Comparison of ENCODE assay signal across 33 cellular contexts in genomic region chr17:33416131-33416530, GRCh38.
"Had no signal": no experiment of that assay in that cellular context is flagged by ENCODE, and none has a peak within 500 bp of the region (broad histone marks: within the 10 kb centered on the region; RNA-seq: fewer than 3 reads in every experiment).

No MANE protein-coding gene starts in this region.

- DNase-seq: activated CD4-positive, alpha-beta T cell treated with anti-CD3 and anti-CD28 coated beads, Interleukin-2, amount 10 ng/mL, durations not matched to agents 24 days and 14 days; activated CD4-positive, alpha-beta T cell treated with anti-CD3 and anti-CD28 coated beads, Interleukin-2, amount 50 U/mL, for 4 hours; activated CD8-positive, alpha-beta memory T cell treated with anti-CD3 and anti-CD28 coated beads, Interleukin-2, amount 10 ng/mL, durations not matched to agents 7 days and 5 days; activated CD8-positive, alpha-beta memory T cell treated with anti-CD3 and anti-CD28 coated beads, Interleukin-2, amount 50 U/mL, for 48 hours; activated effector memory CD4-positive, alpha-beta T cell treated with Interleukin-2 at 50 U/mL for 16 hours; activated naive CD4-positive, alpha-beta T cell treated with anti-CD3 and anti-CD28 coated beads, Interleukin-2, amount 10 ng/mL, durations not matched to agents 7 days and 5 days; activated naive CD8-positive, alpha-beta T cell treated with anti-CD3 and anti-CD28 coated beads, Interleukin-2, amount 50 U/mL, for 24 hours; activated T-cell treated with anti-CD3 and anti-CD28 coated beads, Interleukin-2, amount 50 U/mL, for 48 hours; anterior cingulate cortex; caudate nucleus; cerebellar nuclear complex; KG1; MM.1S; NCI-H1092 treated with DMSO at 0.1 percent for 48 hours; NCI-H1417; NCI-H146; NCI-H187; NCI-H2029 treated with DMSO at 0.1 percent for 48 hours; NCI-H2107; NCI-H2171; NCI-H510A treated with DMSO at 0.1 percent for 48 hours; NCI-H526 treated with DMSO at 0.1 percent for 48 hours; NCI-H82; PC-3; Peyer's patch; RPMI8226; SHP77 treated with DMSO at 0.1 percent for 48 hours; SK-N-SH had no signal

- H3K4me1 Mint-ChIP-seq: activated CD4-positive, alpha-beta T cell treated with anti-CD3 and anti-CD28 coated beads, Interleukin-2, amount 10 ng/mL, durations not matched to agents 24 days and 14 days; activated CD8-positive, alpha-beta memory T cell treated with anti-CD3 and anti-CD28 coated beads, Interleukin-2, amount 10 ng/mL, durations not matched to agents 7 days and 5 days; activated naive CD4-positive, alpha-beta T cell treated with anti-CD3 and anti-CD28 coated beads, Interleukin-2, amount 10 ng/mL, durations not matched to agents 7 days and 5 days; activated naive CD8-positive, alpha-beta T cell treated with anti-CD3 and anti-CD28 coated beads, Interleukin-2, amount 50 U/mL, for 24 hours had no signal

- H3K4me3 Mint-ChIP-seq: activated CD4-positive, alpha-beta T cell treated with anti-CD3 and anti-CD28 coated beads, Interleukin-2, amount 10 ng/mL, durations not matched to agents 24 days and 14 days; activated CD8-positive, alpha-beta memory T cell treated with anti-CD3 and anti-CD28 coated beads, Interleukin-2, amount 10 ng/mL, durations not matched to agents 7 days and 5 days; activated naive CD4-positive, alpha-beta T cell treated with anti-CD3 and anti-CD28 coated beads, Interleukin-2, amount 10 ng/mL, durations not matched to agents 7 days and 5 days; activated naive CD8-positive, alpha-beta T cell; activated naive CD8-positive, alpha-beta T cell treated with anti-CD3 and anti-CD28 coated beads, Interleukin-2, amount 50 U/mL, for 24 hours; brain; T-helper 1 cell treated with Interleukin-12 subunit alpha and Interleukin-12 subunit beta and Interleukin-4 antibody, amounts not matched to agents 30 μg/mL and 1 μg/mL, for 36 hours; T-helper 2 cell treated with Interferon-gamma antibody and Interleukin-4, amounts not matched to agents 5 μg/mL and 100 μg/mL, for 36 hours had no signal

- H3K27me3 Mint-ChIP-seq: activated CD4-positive, alpha-beta T cell treated with anti-CD3 and anti-CD28 coated beads, Interleukin-2, amount 10 ng/mL, durations not matched to agents 24 days and 14 days; activated CD8-positive, alpha-beta memory T cell treated with anti-CD3 and anti-CD28 coated beads, Interleukin-2, amount 10 ng/mL, durations not matched to agents 7 days and 5 days; activated naive CD4-positive, alpha-beta T cell treated with anti-CD3 and anti-CD28 coated beads, Interleukin-2, amount 10 ng/mL, durations not matched to agents 7 days and 5 days had no signal

- H3K27ac Mint-ChIP-seq: activated CD4-positive, alpha-beta T cell treated with anti-CD3 and anti-CD28 coated beads, Interleukin-2, amount 10 ng/mL, durations not matched to agents 24 days and 14 days; activated CD8-positive, alpha-beta memory T cell treated with anti-CD3 and anti-CD28 coated beads, Interleukin-2, amount 10 ng/mL, durations not matched to agents 7 days and 5 days; activated naive CD4-positive, alpha-beta T cell treated with anti-CD3 and anti-CD28 coated beads, Interleukin-2, amount 10 ng/mL, durations not matched to agents 7 days and 5 days; activated naive CD8-positive, alpha-beta T cell; activated naive CD8-positive, alpha-beta T cell treated with anti-CD3 and anti-CD28 coated beads, Interleukin-2, amount 50 U/mL, for 24 hours; brain; T-helper 1 cell treated with Interleukin-12 subunit alpha and Interleukin-12 subunit beta and Interleukin-4 antibody, amounts not matched to agents 30 μg/mL and 1 μg/mL, for 36 hours; T-helper 2 cell treated with Interferon-gamma antibody and Interleukin-4, amounts not matched to agents 5 μg/mL and 100 μg/mL, for 36 hours had no signal

- H3K36me3 Mint-ChIP-seq: activated CD8-positive, alpha-beta memory T cell treated with anti-CD3 and anti-CD28 coated beads, Interleukin-2, amount 10 ng/mL, durations not matched to agents 7 days and 5 days; activated naive CD4-positive, alpha-beta T cell treated with anti-CD3 and anti-CD28 coated beads, Interleukin-2, amount 10 ng/mL, durations not matched to agents 7 days and 5 days; activated naive CD8-positive, alpha-beta T cell; brain had no signal

- H3K4me3 ChIP-seq: Peyer's patch, SJSA1 had no signal

- ATAC-seq: activated CD8-positive, alpha-beta memory T cell treated with anti-CD3 and anti-CD28 coated beads, Interleukin-2, amount 10 ng/mL, durations not matched to agents 7 days and 5 days; activated naive CD8-positive, alpha-beta T cell treated with anti-CD3 and anti-CD28 coated beads, Interleukin-2, amount 50 U/mL, for 24 hours; PC-3 had no signal

- H3K9me3 Mint-ChIP-seq: activated CD4-positive, alpha-beta T cell treated with anti-CD3 and anti-CD28 coated beads, Interleukin-2, amount 10 ng/mL, durations not matched to agents 24 days and 14 days; activated naive CD4-positive, alpha-beta T cell treated with anti-CD3 and anti-CD28 coated beads, Interleukin-2, amount 10 ng/mL, durations not matched to agents 7 days and 5 days; brain; T-helper 1 cell treated with Interleukin-12 subunit alpha and Interleukin-12 subunit beta and Interleukin-4 antibody, amounts not matched to agents 30 μg/mL and 1 μg/mL, for 36 hours; T-helper 2 cell treated with Interferon-gamma antibody and Interleukin-4, amounts not matched to agents 5 μg/mL and 100 μg/mL, for 36 hours had no signal
